In genomic region chr21:46482846-46483231, GRCh38 we compare ENCODE assay signal across 20 cellular contexts.
"Had no signal": no experiment of that assay in that cellular context is flagged by ENCODE, and none has a peak within 500 bp of the region (broad histone marks: within the 10 kb centered on the region; RNA-seq: fewer than 3 reads in every experiment).

No MANE protein-coding gene starts in this region.

- DNase-seq: activated CD4-positive, alpha-beta T cell treated with anti-CD3 and anti-CD28 coated beads for 4 hours; activated CD8-positive, alpha-beta memory T cell treated with anti-CD3 and anti-CD28 coated beads, Interleukin-2, amount 50 U/mL, for 4 hours; activated gamma-delta T cell; activated naive CD8-positive, alpha-beta T cell treated with anti-CD3 and anti-CD28 coated beads, Interleukin-2, amount 10 ng/mL, durations not matched to agents 7 days and 5 days; activated T-cell treated with anti-CD3 and anti-CD28 coated beads, Interleukin-2, amount 50 U/mL, for 48 hours; amygdala; central memory CD4-positive, alpha-beta T cell; colonic mucosa; left lung; mammary epithelial cell; midbrain; pancreas; sigmoid colon; stimulated activated CD4-positive, alpha-beta T cell treated with anti-CD3 and anti-CD28 coated beads, Interleukin-4, amount 100 ng/mL, for 24 hours; upper lobe of left lung had no signal

- H3K27ac Mint-ChIP-seq: activated naive CD8-positive, alpha-beta T cell treated with anti-CD3 and anti-CD28 coated beads, Interleukin-2, amount 10 ng/mL, durations not matched to agents 7 days and 5 days; stimulated activated memory B cell treated with anti-CD40 and anti-IgM and Interleukin-4, amounts not matched to agents 10 μg/mL and 1 μg/mL and 100 μg/mL, for 72 hours had no signal

- H3K4me3 Mint-ChIP-seq: activated naive CD8-positive, alpha-beta T cell treated with anti-CD3 and anti-CD28 coated beads, Interleukin-2, amount 10 ng/mL, durations not matched to agents 7 days and 5 days; stimulated activated memory B cell treated with anti-CD40 and anti-IgM and Interleukin-4, amounts not matched to agents 10 μg/mL and 1 μg/mL and 100 μg/mL, for 72 hours had no signal

- ATAC-seq: esophagus mucosa; gastroesophageal sphincter; pancreas; stimulated activated memory B cell treated with anti-CD40 and anti-IgM and Interleukin-4, amounts not matched to agents 10 μg/mL and 1 μg/mL and 100 μg/mL, for 72 hours had no signal

- H3K27ac ChIP-seq: colonic mucosa, gastroesophageal sphincter, heart left ventricle, left lung, sigmoid colon, thoracic aorta, upper lobe of left lung had no signal

- H3K27me3 Mint-ChIP-seq: activated naive CD8-positive, alpha-beta T cell treated with anti-CD3 and anti-CD28 coated beads, Interleukin-2, amount 10 ng/mL, durations not matched to agents 7 days and 5 days; stimulated activated memory B cell treated with anti-CD40 and anti-IgM and Interleukin-4, amounts not matched to agents 10 μg/mL and 1 μg/mL and 100 μg/mL, for 72 hours had no signal

- H3K9me3 Mint-ChIP-seq: activated naive CD8-positive, alpha-beta T cell treated with anti-CD3 and anti-CD28 coated beads, Interleukin-2, amount 10 ng/mL, durations not matched to agents 7 days and 5 days; stimulated activated memory B cell treated with anti-CD40 and anti-IgM and Interleukin-4, amounts not matched to agents 10 μg/mL and 1 μg/mL and 100 μg/mL, for 72 hours had no signal

- H3K27me3 ChIP-seq: colonic mucosa, gastroesophageal sphincter, heart left ventricle, left lung, pancreas, sigmoid colon, upper lobe of left lung had no signal

- H3K36me3 ChIP-seq: colonic mucosa, pancreas, thoracic aorta had no signal

- H3K4me1 ChIP-seq: colonic mucosa had no signal

- H3K9me3 ChIP-seq: colonic mucosa, gastroesophageal sphincter, heart left ventricle, left lung, pancreas, sigmoid colon, thoracic aorta, upper lobe of left lung had no signal

- H3K4me3 ChIP-seq: colonic mucosa, gastroesophageal sphincter, heart left ventricle, left lung, pancreas, sigmoid colon, thoracic aorta, upper lobe of left lung had no signal
